ENCODE assay signal across 1 cellular context in genomic region chr5:171310334-171310815, GRCh38.
TF ChIP-seq lines count a peak whose summit lies in the region.

No MANE protein-coding gene starts in this region.

TF ChIP-seq in GM23338, 12 proteins besides CTCF, POLR2A, EP300 and RAD21 (continued from another document):
- TF ChIP-seq REST (IDR thresholded peaks at IDR 0.05; ENCODE audit: unreplicated experiment) (no peak), EZH2 (IDR thresholded peaks at IDR 0.05; ENCODE audit: low read depth, unreplicated experiment) (no peak)
TF ChIP-seq in GM23338: peak in this region for 0.
